ENCODE assay signal across 12 cellular contexts in the genomic region with DNA sequence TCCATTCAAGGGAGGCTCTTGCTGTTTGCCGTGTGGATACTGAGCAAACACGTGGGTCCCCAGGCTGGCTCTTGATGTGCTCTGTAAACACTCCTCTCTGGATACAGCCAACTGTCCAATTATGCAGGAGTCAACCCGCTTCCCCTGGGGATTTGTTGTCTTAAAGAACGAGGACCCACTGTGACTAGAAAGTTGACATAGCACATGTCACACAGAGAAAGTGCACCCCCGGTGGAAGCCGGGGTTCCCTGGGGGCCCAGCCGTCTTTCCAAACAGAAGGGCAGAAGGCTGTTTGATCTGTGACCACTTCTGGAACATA.
A peak's percentile ranks its signal among the peaks of the same experiment; 100 is the strongest.
DNase-seq lines count a peak whose midpoint lies in the region; ATAC-seq and TF ChIP-seq lines count a peak whose summit lies in the region.
"Had no signal": no experiment of that assay in that cellular context is flagged by ENCODE, and none has a peak within 500 bp of the region (broad histone marks: within the 10 kb centered on the region; RNA-seq: fewer than 3 reads in every experiment).

No MANE protein-coding gene starts in this region.

- H2AFZ ChIP-seq in mammary epithelial cell (ENCODE audit: low read depth, low read length), result no peak overlapping the region

- H3K27me3 Mint-ChIP-seq in glutamatergic neuron (ENCODE audit: unreplicated experiment), result peaks cover 9% of the 10 kb centered on the region

- 78% methylated on average over 7 of the region's 7 CpGs for WGBS in mammary epithelial cell (ENCODE audit: low coverage, missing lambda C conversion rate)

- DNase-seq in A673 (ENCODE audit: low spot score), result peak; percentile 3
- DNase-seq in NCI-H1105 (lab: John Stamatoyannopoulos, UW), result peak; percentile 34
- peak; percentile 36 for DNase-seq in NCI-H2227 treated with DMSO at 0.1 percent for 48 hours (lab: John Stamatoyannopoulos, UW)
- DNase-seq in glutamatergic neuron, result peak; percentile 39
- no peak for DNase-seq in mammary epithelial cell
- no peak for DNase-seq in tibial artery
- no peak for DNase-seq in activated CD4-positive, alpha-beta T cell treated with anti-CD3 and anti-CD28 coated beads, Interleukin-2, amount 50 U/mL, for 1 hour
- DNase-seq: NCI-H1694 had no signal

- peak overlapping the region; percentile 74 for H3K4me3 Mint-ChIP-seq in glutamatergic neuron (ENCODE audit: unreplicated experiment)
- H3K4me3 Mint-ChIP-seq: activated naive CD4-positive, alpha-beta T cell treated with anti-CD3 and anti-CD28 coated beads, Interleukin-2, amount 50 U/mL, for 24 hours; central memory CD8-positive, alpha-beta T cell; type B pancreatic cell had no signal

- ATAC-seq in GM21786 (IDR thresholded peaks at IDR 0.05; ENCODE audit: unreplicated experiment), result no peak

- BruUV-seq in A673 (replicated peaks; lab: Mats Ljungman, UMichigan) (no TSS peak), mammary epithelial cell (replicated peaks; lab: Mats Ljungman, UMichigan) (no TSS peak)

- H3K36me3 Mint-ChIP-seq in glutamatergic neuron (ENCODE audit: unreplicated experiment), result no peaks in the 10 kb centered on the region
- H3K36me3 Mint-ChIP-seq: activated naive CD4-positive, alpha-beta T cell treated with anti-CD3 and anti-CD28 coated beads, Interleukin-2, amount 50 U/mL, for 24 hours; type B pancreatic cell had no signal

- H4K20me1 ChIP-seq in mammary epithelial cell (ENCODE audit: insufficient read depth, low read length), result no peaks in the 10 kb centered on the region

- H3K4me1 ChIP-seq in A673 (ENCODE audit: insufficient read depth, low read length, poor library complexity, severe bottlenecking) (no peaks in the 10 kb centered on the region), mammary epithelial cell (ENCODE audit: insufficient read depth, low read length) (no peaks in the 10 kb centered on the region), tibial artery (peaks cover 0 to 5% (median 0%) of the 10 kb centered on the region in 4 donors)

- H3K4me1 Mint-ChIP-seq in glutamatergic neuron (ENCODE audit: low read depth, unreplicated experiment), result peaks cover 32% of the 10 kb centered on the region

- CTCF ChIA-PET in A673 (lab: Charles Lee), result interaction anchor here (0.8 to 1.2 kb wide), 2 partner anchors 395 to 401 kb away, joined by 3 to 4 read pairs; no protein-coding TSS in a partner anchor
- CTCF ChIA-PET in mammary epithelial cell (lab: Charles Lee; ENCODE audit: low non-redundant PET), result no interaction called here

- intact Hi-C loops in A673 (cut with micrococcal nuclease; ENCODE audit: unreplicated experiment), result no loop called here
- intact Hi-C loops in mammary epithelial cell (cut with micrococcal nuclease), result no loop called here
- intact Hi-C loops in tibial artery (cut with DNase I; ENCODE audit: low total_unique reads), result no loop called here

- H3K79me2 ChIP-seq in mammary epithelial cell (ENCODE audit: insufficient read depth, low read length), result no peaks in the 10 kb centered on the region

- H3K9ac ChIP-seq in mammary epithelial cell (ENCODE audit: insufficient read depth, low read length), result no peak overlapping the region

- in situ Hi-C loops in mammary epithelial cell (cut with MboI; ENCODE audit: low sequenced_read_pairs in 2 of 2), result loop anchor here (10.0 to 25.0 kb wide), 4 partner anchors 401 to 1002 kb away; a partner anchor contains a TSS

- H3K36me3 ChIP-seq in A673 (ENCODE audit: insufficient read depth, low read length, poor library complexity, severe bottlenecking), result no peaks in the 10 kb centered on the region
- no peaks in the 10 kb centered on the region for H3K36me3 ChIP-seq in mammary epithelial cell (ENCODE audit: insufficient read depth, low read length)
- no peaks in the 10 kb centered on the region for H3K36me3 ChIP-seq in tibial artery

- no peaks in the 10 kb centered on the region for H3K9me3 ChIP-seq in A673 (ENCODE audit: low read depth, low read length, poor library complexity, severe bottlenecking)
- H3K9me3 ChIP-seq in mammary epithelial cell (replicated peaks; ENCODE audit: insufficient read depth, low read length), result no peaks in the 10 kb centered on the region
- H3K9me3 ChIP-seq in tibial artery, result no peaks in the 10 kb centered on the region

- no peak overlapping the region for H3K4me3 ChIP-seq in A673 (ENCODE audit: low read depth, low read length, poor library complexity, severe bottlenecking)
- no peak overlapping the region for H3K4me3 ChIP-seq in mammary epithelial cell (replicated peaks in 1 of 3; ENCODE audit: insufficient read depth in 1 of 3, low read depth in 2 of 3, low read length in 3 of 3)
- H3K4me3 ChIP-seq in tibial artery, result no peak overlapping the region

- H3K27ac Mint-ChIP-seq in glutamatergic neuron (ENCODE audit: unreplicated experiment), result peak overlapping the region; percentile 95
- H3K27ac Mint-ChIP-seq: activated naive CD4-positive, alpha-beta T cell treated with anti-CD3 and anti-CD28 coated beads, Interleukin-2, amount 50 U/mL, for 24 hours had no signal

- no peak overlapping the region for H3K27ac ChIP-seq in A673 (ENCODE audit: low read depth, low read length, poor library complexity, severe bottlenecking)
- no peak overlapping the region for H3K27ac ChIP-seq in mammary epithelial cell (ENCODE audit: insufficient read depth, low read depth, low read length)
- H3K27ac ChIP-seq in tibial artery, result no peak overlapping the region

- H3K27me3 ChIP-seq in A673 (replicated peaks; ENCODE audit: insufficient read depth, low read depth, low read length, poor library complexity) (no peaks in the 10 kb centered on the region), mammary epithelial cell (ENCODE audit: insufficient read depth, low read length) (no peaks in the 10 kb centered on the region), tibial artery (no peaks in the 10 kb centered on the region)

- no peak overlapping the region for H3K4me2 ChIP-seq in mammary epithelial cell (ENCODE audit: insufficient read depth, low read depth, low read length)

- TF ChIP-seq CTCF in A673 (conservative IDR thresholded peaks at IDR 0.05; ENCODE audit: low read depth, low read length) (no peak), glutamatergic neuron (IDR thresholded peaks at IDR 0.05; ENCODE audit: partially characterized antibody, unreplicated experiment) (no peak), mammary epithelial cell (conservative IDR thresholded peaks at IDR 0.05 in 1 of 2, IDR thresholded peaks at IDR 0.05 in 1 of 2; ENCODE audit: extremely low read depth in 1 of 2, insufficient read depth in 1 of 2, low read depth in 1 of 2, low read length in 2 of 2) (no peak), tibial artery (IDR thresholded peaks at IDR 0.05) (no peak)

- POLR2A ChIA-PET in A673 (lab: Charles Lee; ENCODE audit: low non-redundant PET), result no interaction called here

- dilution Hi-C loops in mammary epithelial cell (cut with HindIII; ENCODE audit: low sequenced_read_pairs), result no loop called here

- H3K9me3 Mint-ChIP-seq in glutamatergic neuron (ENCODE audit: unreplicated experiment), result peaks cover 7% of the 10 kb centered on the region
- H3K9me3 Mint-ChIP-seq: activated naive CD4-positive, alpha-beta T cell treated with anti-CD3 and anti-CD28 coated beads, Interleukin-2, amount 50 U/mL, for 24 hours; central memory CD8-positive, alpha-beta T cell; type B pancreatic cell had no signal

Comparison
In these comparisons a context has a peak if more than half of its experiments do, and no peak if none do; other contexts are left out.
1. DNase-seq: peak in A673 (single experiment), NCI-H1105 (single experiment), NCI-H2227 treated with DMSO at 0.1 percent for 48 hours (single experiment) and glutamatergic neuron (single experiment); none in mammary epithelial cell (single experiment), tibial artery (0 of 2) and activated CD4-positive, alpha-beta T cell treated with anti-CD3 and anti-CD28 coated beads, Interleukin-2, amount 50 U/mL, for 1 hour (single experiment).